ENCODE assay signal across 1 cellular context in genomic region chr1:185435696-185436379, GRCh38.
TF ChIP-seq lines count a peak whose summit lies in the region.

No MANE protein-coding gene starts in this region.

TF ChIP-seq in HepG2, 621 proteins besides CTCF, POLR2A, EP300 and RAD21 (continued from another document):
- TF ChIP-seq ZBTB4 (CRISPR knock-in tag; IDR thresholded peaks at IDR 0.05; ENCODE audit: borderline replicate concordance) (no peak), FIP1L1 (IDR thresholded peaks at IDR 0.05; ENCODE audit: borderline replicate concordance, insufficient read depth, low read depth, low read length) (no peak), CC2D1A (CRISPR knock-in tag; IDR thresholded peaks at IDR 0.05) (no peak), RBFOX2 (IDR thresholded peaks at IDR 0.05; ENCODE audit: low read depth, low read length) (no peak), ERF (CRISPR knock-in tag; IDR thresholded peaks at IDR 0.05) (no peak), ARID3A (IDR thresholded peaks at IDR 0.05; ENCODE audit: low read depth, low read length) (no peak), DR1 (CRISPR knock-in tag; IDR thresholded peaks at IDR 0.05) (no peak), ZNF143 (CRISPR knock-in tag; IDR thresholded peaks at IDR 0.05) (no peak), ZNF564 (CRISPR knock-in tag; IDR thresholded peaks at IDR 0.05) (no peak)
